ENCODE assay signal across 28 cellular contexts in genomic region chr11:59253001-59253400, GRCh38. TPM values are rescaled to one million over a fixed set of nuclear protein-coding genes. Genes with fewer than 3 reads are reported as not detected.
"Had no signal": no experiment of that assay in that cellular context is flagged by ENCODE, and none has a peak within 500 bp of the region (broad histone marks: within the 10 kb centered on the region; RNA-seq: fewer than 3 reads in every experiment).

No MANE protein-coding gene starts in this region.

- H3K9me3 ChIP-seq: heart left ventricle, left ventricle myocardium inferior, right atrium auricular region, right lobe of liver, suprapubic skin, thoracic aorta, tibial artery, uterus had no signal

- H3K36me3 ChIP-seq: heart left ventricle, left ventricle myocardium inferior, right atrium auricular region, right lobe of liver, suprapubic skin, thoracic aorta, tibial artery, uterus had no signal

- DNase-seq: heart left ventricle; immature natural killer cell; left ventricle myocardium inferior; mesendoderm; naive B cell; natural killer cell; nephron progenitor cell; nucleus accumbens; right lobe of liver; stimulated activated CD4-positive, alpha-beta T cell treated with anti-CD3 and anti-CD28 coated beads, Interleukin-12 subunit alpha, Interleukin-12 subunit beta, amount 100 ng/mL, for 4 hours; stimulated activated CD4-positive, alpha-beta T cell treated with anti-CD3 and anti-CD28 coated beads, Interleukin-15, amount 100 ng/mL, for 24 hours; stimulated activated CD4-positive, alpha-beta T cell treated with anti-CD3 and anti-CD28 coated beads, Interleukin-2, amount 100 ng/mL, for 24 hours; stimulated activated CD4-positive, alpha-beta T cell treated with anti-CD3 and anti-CD28 coated beads, Interleukin-4, amount 100 ng/mL, for 1 hour; stimulated activated naive CD4-positive, alpha-beta T cell; tibial artery; uterus had no signal

- H3K27me3 ChIP-seq: heart left ventricle, right atrium auricular region, right lobe of liver, suprapubic skin, tibial artery, uterus had no signal

- H3K4me1 ChIP-seq: parathyroid adenoma, right lobe of liver, suprapubic skin, tibial artery, uterus had no signal

- ATAC-seq: heart left ventricle, natural killer cell, right lobe of liver had no signal

- H3K27ac ChIP-seq: left ventricle myocardium inferior, parathyroid adenoma, right atrium auricular region, right lobe of liver, suprapubic skin, thoracic aorta, tibial artery, uterus had no signal

- H3K4me3 ChIP-seq: heart left ventricle, left ventricle myocardium inferior, lung, right atrium auricular region, right lobe of liver, skin epidermis, suprapubic skin, thoracic aorta, tibial artery, uterus had no signal

- FAIRE-seq: islet of Langerhans had no signal

RNA-seq across cellular contexts. Expression of gene MPEG1, which starts 40.3 kb away (rescaled TPM):
- total RNA-seq: kidney epithelial cell, mesothelial cell of epicardium, osteocyte, pulmonary artery endothelial cell, renal cortical epithelial cell had no signal
